In genomic region chr9:106420511-106420944, GRCh38 we compare ENCODE assay signal across 8 cellular contexts.
DNase-seq lines count a peak whose midpoint lies in the region; ATAC-seq and TF ChIP-seq lines count a peak whose summit lies in the region.

No MANE protein-coding gene starts in this region.

- DNase-seq in BJ (ENCODE audit: low read depth) (peak; percentile 37), amniotic epithelial cell (ENCODE audit: low read depth) (peak; percentile 23), HuH-7.5 (ENCODE audit: low spot score) (no peak), dedifferentiated amniotic fluid mesenchymal stem cell (ENCODE audit: extremely low spot score) (no peak), lower leg skin (ENCODE audit: low spot score in 2 of 2) (no peak), NCI-H1092 (lab: John Stamatoyannopoulos, UW) (no peak)

- intact Hi-C loops in lower leg skin (cut with DNase I; ENCODE audit: low total_unique reads) = no loop called here

- no peak for TF ChIP-seq CTCF in BJ (IDR thresholded peaks at IDR 0.05; ENCODE audit: insufficient read depth, low read depth, low read length)
- TF ChIP-seq CTCF in lower leg skin (IDR thresholded peaks at IDR 0.05) = no peak

- H3K27me3 ChIP-seq in BJ (ENCODE audit: control insufficient read depth, insufficient read depth, low read length) = no peaks in the 10 kb centered on the region

- WGBS in lower leg skin, 2 donors = 15 to 20% methylated on average over 4 of the region's 4 CpGs

- POLR2A ChIA-PET in BJ (lab: Charles Lee) = no interaction called here

- peak; percentile 62 for ATAC-seq in GM19324 (IDR thresholded peaks at IDR 0.05; ENCODE audit: low FRiP score, unreplicated experiment)
- ATAC-seq in HG03135 (IDR thresholded peaks at IDR 0.05; ENCODE audit: unreplicated experiment) = peak; percentile 69

- H3K4me3 ChIP-seq in BJ (ENCODE audit: low read depth, low read length) (no peak overlapping the region; the same call in 1 of the 2 replicates), lower leg skin (ENCODE audit: low read depth, poor library complexity, severe bottlenecking) (no peak overlapping the region)

- no peaks in the 10 kb centered on the region for H3K36me3 ChIP-seq in BJ (ENCODE audit: control insufficient read depth, insufficient read depth, low read length)

- CTCF ChIA-PET in BJ (lab: Yijun Ruan, JAX) = no interaction called here

- TF ChIP-seq POLR2A in lower leg skin (IDR thresholded peaks at IDR 0.05) = no peak

Comparison
In these comparisons a context has a peak if more than half of its experiments do, and no peak if none do; other contexts are left out.
1. DNase-seq: peak in BJ (single experiment) and amniotic epithelial cell (single experiment); none in HuH-7.5 (single experiment), dedifferentiated amniotic fluid mesenchymal stem cell (single experiment), lower leg skin (0 of 2) and NCI-H1092 (single experiment).